3 cellular contexts compared by ENCODE assay signal in genomic region chr19:19054315-19054938, GRCh38.
"Had no signal": no experiment of that assay in that cellular context is flagged by ENCODE, and none has a peak within 500 bp of the region (broad histone marks: within the 10 kb centered on the region; RNA-seq: fewer than 3 reads in every experiment).

No MANE protein-coding gene starts in this region.

- DNase-seq: HFFc6, KG1 had no signal

- H3K4me3 ChIP-seq: GM23338 had no signal

- H2AFZ ChIP-seq: GM23338 had no signal

- H3K4me2 ChIP-seq: GM23338 had no signal
